Comparison of ENCODE assay signal across 1 cellular context in the genomic region with DNA sequence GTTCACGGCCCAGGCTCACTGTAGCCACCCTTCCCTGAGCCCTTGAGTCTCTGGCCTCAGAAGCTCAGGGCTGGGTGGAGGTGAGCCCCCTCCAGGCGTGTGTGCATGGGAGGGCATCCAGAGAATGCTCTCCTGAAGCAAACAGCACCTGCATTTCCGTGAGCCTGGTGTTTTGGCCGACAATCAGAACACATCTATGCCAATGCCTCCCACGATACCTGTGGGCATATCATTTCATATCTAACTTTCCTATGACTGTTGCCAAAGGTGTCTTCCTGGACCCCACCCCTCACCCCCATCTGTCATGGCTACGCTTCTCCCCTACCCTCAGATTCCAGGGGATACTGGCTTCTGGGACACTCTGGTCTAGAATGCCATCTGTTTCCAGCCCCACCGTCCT.
TF ChIP-seq lines count a peak whose summit lies in the region.

No MANE protein-coding gene starts in this region.

TF ChIP-seq in H1, 55 proteins besides CTCF, POLR2A, EP300 and RAD21:
- TF ChIP-seq RBBP5 (IDR thresholded peaks at IDR 0.05; ENCODE audit: borderline replicate concordance, low read depth, low read length) (no peak), BRCA1 (IDR thresholded peaks at IDR 0.05; ENCODE audit: low read depth, low read length) (no peak), RNF2 (IDR thresholded peaks at IDR 0.05; ENCODE audit: borderline replicate concordance, low read depth, low read length, missing control alignments, poor library complexity, severe bottlenecking) (no peak), TCF12 (IDR thresholded peaks at IDR 0.05; ENCODE audit: low read depth, low read length) (no peak), POLR2AphosphoS5 (IDR thresholded peaks at IDR 0.05; ENCODE audit: low read depth, low read length) (no peak), NRF1 (IDR thresholded peaks at IDR 0.05; ENCODE audit: low read depth, low read length) (no peak), SAP30 (IDR thresholded peaks at IDR 0.05; ENCODE audit: insufficient read depth, insufficient replicate concordance, low read length) (no peak), TEAD4 (IDR thresholded peaks at IDR 0.05; ENCODE audit: low read depth, low read length) (no peak), ASH2L (IDR thresholded peaks at IDR 0.05; ENCODE audit: low read length) (no peak), POU5F1 (IDR thresholded peaks at IDR 0.05; ENCODE audit: low read depth, low read length) (no peak)
- TF ChIP-seq, protein P1, sequence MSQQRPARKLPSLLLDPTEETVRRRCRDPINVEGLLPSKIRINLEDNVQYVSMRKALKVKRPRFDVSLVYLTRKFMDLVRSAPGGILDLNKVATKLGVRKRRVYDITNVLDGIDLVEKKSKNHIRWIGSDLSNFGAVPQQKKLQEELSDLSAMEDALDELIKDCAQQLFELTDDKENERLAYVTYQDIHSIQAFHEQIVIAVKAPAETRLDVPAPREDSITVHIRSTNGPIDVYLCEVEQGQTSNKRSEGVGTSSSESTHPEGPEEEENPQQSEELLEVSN (IDR thresholded peaks at IDR 0.05) = no peak
- TF ChIP-seq, protein P2, sequence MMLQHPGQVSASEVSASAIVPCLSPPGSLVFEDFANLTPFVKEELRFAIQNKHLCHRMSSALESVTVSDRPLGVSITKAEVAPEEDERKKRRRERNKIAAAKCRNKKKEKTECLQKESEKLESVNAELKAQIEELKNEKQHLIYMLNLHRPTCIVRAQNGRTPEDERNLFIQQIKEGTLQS (IDR thresholded peaks at IDR 0.05; ENCODE audit: insufficient read depth, low read depth, low read length) = no peak
